In the genomic region with DNA sequence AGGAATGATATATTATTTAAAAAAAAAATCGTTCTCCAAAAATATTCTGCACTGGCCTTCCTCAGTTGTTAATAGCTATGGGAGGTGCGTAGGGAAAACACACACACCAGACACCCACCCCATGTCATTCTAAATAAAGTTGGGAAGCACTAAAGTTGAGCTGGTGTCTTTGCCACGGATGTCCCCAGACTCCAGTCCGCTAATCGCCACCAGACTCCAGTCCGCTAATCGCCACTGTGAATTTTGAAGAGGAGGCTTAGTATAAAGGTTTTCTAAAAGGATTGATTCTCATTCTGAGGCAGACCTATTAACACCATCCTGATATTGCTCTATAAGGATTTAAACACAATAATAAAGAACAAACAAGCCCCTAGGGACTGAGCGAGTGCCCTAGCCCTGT, we compare ENCODE assay signal across 24 cellular contexts. TPM values are rescaled to one million over a fixed set of nuclear protein-coding genes. Genes with fewer than 3 reads are reported as not detected.
DNase-seq lines count a peak whose midpoint lies in the region; ATAC-seq and TF ChIP-seq lines count a peak whose summit lies in the region.
"Had no signal": no experiment of that assay in that cellular context is flagged by ENCODE, and none has a peak within 500 bp of the region (broad histone marks: within the 10 kb centered on the region; RNA-seq: fewer than 3 reads in every experiment).

No MANE protein-coding gene starts in this region.

- H3K4me1 ChIP-seq in GM23338 (ENCODE audit: insufficient read depth) (peaks cover 17% of the 10 kb centered on the region), hepatocyte (ENCODE audit: insufficient read depth) (peaks cover 26% of the 10 kb centered on the region), gastrocnemius medialis (peaks cover 32 to 52% of the 10 kb centered on the region in 2 donors), ovary (ENCODE audit: insufficient read depth) (peaks cover 64% of the 10 kb centered on the region)

- H3K27me3 ChIP-seq in GM23338 (ENCODE audit: insufficient read depth) (no peaks in the 10 kb centered on the region), hepatocyte (no peaks in the 10 kb centered on the region), gastrocnemius medialis (no peaks in the 10 kb centered on the region), ovary (no peaks in the 10 kb centered on the region)
- H3K27me3 ChIP-seq: MG63 had no signal

- no peaks in the 10 kb centered on the region; the same call in 2 of the 3 replicates for H3K36me3 Mint-ChIP-seq in GM23338 (ENCODE audit: low read depth)
- H3K36me3 Mint-ChIP-seq: activated CD8-positive, alpha-beta memory T cell treated with anti-CD3 and anti-CD28 coated beads, Interleukin-2, amount 10 ng/mL, durations not matched to agents 7 days and 5 days; natural killer cell had no signal

- TF ChIP-seq CTCF in GM23338 (conservative IDR thresholded peaks at IDR 0.05; ENCODE audit: low read depth in 2 of 2), result no peak
- no peak for TF ChIP-seq CTCF in hepatocyte (IDR thresholded peaks at IDR 0.05; ENCODE audit: poor library complexity)
- no peak for TF ChIP-seq CTCF in gastrocnemius medialis (IDR thresholded peaks at IDR 0.05 in 4 of 5, conservative IDR thresholded peaks at IDR 0.05 in 1 of 5)
- no peak for TF ChIP-seq CTCF in ovary (IDR thresholded peaks at IDR 0.05)

- 76% methylated on average over 8 of the region's 8 CpGs for WGBS in hepatocyte (ENCODE audit: low lambda C conversion rate, missing lambda C conversion rate)
- WGBS in ovary, 3 donors, result 23 to 40% (median 28%) methylated on average over 8 of the region's 8 CpGs

- intact Hi-C loops in gastrocnemius medialis (cut with DNase I; ENCODE audit: low total_unique reads), result no loop called here
- intact Hi-C loops in ovary (cut with DNase I), result no loop called here

- H3K4me2 ChIP-seq in GM23338 (0 out of 2 replicates have a peak overlapping the region, but pooled peaks have one; percentile 44), hepatocyte (no peak overlapping the region)

- no peak overlapping the region for H3K4me3 Mint-ChIP-seq in GM23338
- H3K4me3 Mint-ChIP-seq: activated CD8-positive, alpha-beta memory T cell treated with anti-CD3 and anti-CD28 coated beads, Interleukin-2, amount 10 ng/mL, durations not matched to agents 7 days and 5 days; IgD-negative memory B cell; natural killer cell had no signal

- ATAC-seq in GM23338 (no peak), gastrocnemius medialis (no peak), GM18867 (IDR thresholded peaks at IDR 0.05; ENCODE audit: unreplicated experiment) (no peak)
- ATAC-seq: activated CD8-positive, alpha-beta memory T cell treated with anti-CD3 and anti-CD28 coated beads, Interleukin-2, amount 10 ng/mL, durations not matched to agents 7 days and 5 days; natural killer cell had no signal

- no peak overlapping the region for H3K27ac ChIP-seq in GM23338 (ENCODE audit: low read depth)
- H3K27ac ChIP-seq in SK-N-MC, result peak overlapping the region; percentile 78
- peak overlapping the region; percentile 9 for H3K27ac ChIP-seq in hepatocyte
- peak overlapping the region; percentile 35 to 60 (median 50) for H3K27ac ChIP-seq in gastrocnemius medialis
- peak overlapping the region in 1 of 2 donors; percentile 86 for H3K27ac ChIP-seq in ovary
- H3K27ac ChIP-seq: HL-60 had no signal

- H3K4me3 ChIP-seq in GM23338, result no peak overlapping the region
- H3K4me3 ChIP-seq in SK-N-MC, result no peak overlapping the region
- H3K4me3 ChIP-seq in hepatocyte, result no peak overlapping the region
- H3K4me3 ChIP-seq in gastrocnemius medialis, result no peak overlapping the region
- H3K4me3 ChIP-seq in ovary, result no peak overlapping the region
- H3K4me3 ChIP-seq: MG63 had no signal

- in situ Hi-C loops in gastrocnemius medialis (cut with MboI; ENCODE audit: low sequenced_read_pairs in 4 of 4), result no loop called here

- no peaks in the 10 kb centered on the region for H4K20me1 ChIP-seq in GM23338 (replicated peaks; ENCODE audit: insufficient read depth)
- peaks cover 80% of the 10 kb centered on the region for H4K20me1 ChIP-seq in hepatocyte (ENCODE audit: insufficient read depth, poor library complexity, severe bottlenecking)

- peaks cover 14% of the 10 kb centered on the region for H3K27me3 Mint-ChIP-seq in GM23338 (ENCODE audit: insufficient read depth, low read depth, poor library complexity)
- H3K27me3 Mint-ChIP-seq: activated CD8-positive, alpha-beta memory T cell treated with anti-CD3 and anti-CD28 coated beads, Interleukin-2, amount 10 ng/mL, durations not matched to agents 7 days and 5 days had no signal

- H3K4me1 Mint-ChIP-seq in GM23338, result peaks cover 35% of the 10 kb centered on the region
- H3K4me1 Mint-ChIP-seq: activated CD8-positive, alpha-beta memory T cell treated with anti-CD3 and anti-CD28 coated beads, Interleukin-2, amount 10 ng/mL, durations not matched to agents 7 days and 5 days had no signal

- no peak for TF ChIP-seq POLR2A in gastrocnemius medialis (IDR thresholded peaks at IDR 0.05)
- no peak for TF ChIP-seq POLR2A in ovary (IDR thresholded peaks at IDR 0.05)

- no peaks in the 10 kb centered on the region for H3K9me3 ChIP-seq in SK-N-MC (ENCODE audit: low read depth, low read length)
- H3K9me3 ChIP-seq in hepatocyte (ENCODE audit: low read depth), result no peaks in the 10 kb centered on the region
- no peaks in the 10 kb centered on the region for H3K9me3 ChIP-seq in gastrocnemius medialis
- H3K9me3 ChIP-seq in ovary, result no peaks in the 10 kb centered on the region
- H3K9me3 ChIP-seq: MG63 had no signal

- no peak overlapping the region for H3K27ac Mint-ChIP-seq in GM23338
- H3K27ac Mint-ChIP-seq: activated CD8-positive, alpha-beta memory T cell treated with anti-CD3 and anti-CD28 coated beads, Interleukin-2, amount 10 ng/mL, durations not matched to agents 7 days and 5 days; IgD-negative memory B cell; natural killer cell had no signal

- DNase-seq in GM23338 (ENCODE audit: low spot score) (no peak), SK-N-MC (ENCODE audit: low read depth, low spot score) (no peak), hepatocyte (ENCODE audit: low spot score) (no peak), gastrocnemius medialis (no peak), ovary (no peak), HCEC 1CT (no peak)
- no peak for DNase-seq in activated effector memory CD4-positive, alpha-beta T cell treated with anti-CD3 and anti-CD28 coated beads, Interleukin-2, amount 50 U/mL, for 16 hours
- DNase-seq: activated CD4-positive, alpha-beta T cell treated with anti-CD3 and anti-CD28 coated beads for 48 hours; activated CD8-positive, alpha-beta memory T cell treated with anti-CD3 and anti-CD28 coated beads, Interleukin-2, amount 10 ng/mL, durations not matched to agents 7 days and 5 days; activated effector memory CD4-positive, alpha-beta T cell treated with Interleukin-2 at 50 U/mL for 16 hours; cerebellar nuclear complex; DMS79 treated with DMSO at 0.1 percent for 48 hours; hippocampal formation; mesenchymal stem cell; MG63; natural killer cell; NCI-H146; NCI-H2227 treated with DMSO at 0.1 percent for 48 hours; RPMI8226; SW 1271 had no signal

- H3K36me3 ChIP-seq in GM23338 (ENCODE audit: insufficient read depth), result no peaks in the 10 kb centered on the region
- no peaks in the 10 kb centered on the region; the same call in 1 of the 2 replicates for H3K36me3 ChIP-seq in SK-N-MC (ENCODE audit: insufficient read depth, low read length)
- H3K36me3 ChIP-seq in hepatocyte (replicated peaks; ENCODE audit: insufficient read depth, low read depth), result no peaks in the 10 kb centered on the region
- peaks cover 0 to 20% of the 10 kb centered on the region in 2 donors for H3K36me3 ChIP-seq in gastrocnemius medialis
- no peaks in the 10 kb centered on the region for H3K36me3 ChIP-seq in ovary

- no peaks in the 10 kb centered on the region for H3K79me2 ChIP-seq in GM23338 (replicated peaks; ENCODE audit: insufficient read depth)
- H3K79me2 ChIP-seq in hepatocyte, result peaks cover 63% of the 10 kb centered on the region

- H3F3A ChIP-seq in GM23338 (replicated peaks; ENCODE audit: low read depth), result no peaks in the 10 kb centered on the region

- no peaks in the 10 kb centered on the region for H3K9me2 ChIP-seq in GM23338 (ENCODE audit: insufficient read depth)
- H3K9me2 ChIP-seq in hepatocyte (replicated peaks; ENCODE audit: insufficient read depth), result no peaks in the 10 kb centered on the region

- TF ChIP-seq EP300 in ovary (IDR thresholded peaks at IDR 0.05), result no peak

- no peaks in the 10 kb centered on the region for H3K9me3 Mint-ChIP-seq in GM23338
- H3K9me3 Mint-ChIP-seq: IgD-negative memory B cell, natural killer cell had no signal

- H3K9ac ChIP-seq in SK-N-MC (ENCODE audit: insufficient read length), result no peak overlapping the region

- H2AFZ ChIP-seq in GM23338 (no peak overlapping the region), hepatocyte (no peak overlapping the region)

TF ChIP-seq in GM23338, 12 proteins besides CTCF, POLR2A, EP300 and RAD21:
- TF ChIP-seq NANOG (IDR thresholded peaks at IDR 0.05; ENCODE audit: borderline replicate concordance) (no peak), ZNF114 (CRISPR knock-in tag; IDR thresholded peaks at IDR 0.05) (no peak), POLR2AphosphoS5 (IDR thresholded peaks at IDR 0.05; ENCODE audit: low read depth) (no peak), STAT1 (IDR thresholded peaks at IDR 0.05; ENCODE audit: unreplicated experiment) (no peak), EZH2phosphoT487 (IDR thresholded peaks at IDR 0.05; ENCODE audit: unreplicated experiment) (no peak)
TF ChIP-seq in GM23338: peak in this region for 0.

RNA-seq across cellular contexts. Expression of gene CPSF4L, which starts 22.7 kb away (rescaled TPM):
- not detected in 2 replicates for total RNA-seq in GM23338 (2014; rRNA removed; shearing (Covaris generic))
- polyA plus RNA-seq in GM23338 (2016; fragmentation: Nextera tagmentation; extraction: Ambion mirVana) (not detected in 2 replicates), hepatocyte (0.34 TPM in 1 of 2 replicates, not detected in the other), ovary (not detected)
- total RNA-seq in hepatocyte (not detected in 2 replicates), gastrocnemius medialis (not detected), ovary (under 1 TPM in 1 of 7 donors, not detected in 6; 0.25 TPM)
- total RNA-seq: activated CD8-positive, alpha-beta memory T cell treated with anti-CD3 and anti-CD28 coated beads, Interleukin-2, amount 10 ng/mL, durations not matched to agents 7 days and 5 days; natural killer cell; pulmonary artery endothelial cell had no signal
- polyA plus RNA-seq: IgD-negative memory B cell had no signal

RNA-seq across cellular contexts. Expression of gene CDC42EP4, which starts 27.5 kb away (rescaled TPM):
- total RNA-seq in GM23338 (2014; rRNA removed; shearing (Covaris generic)), result 16.2 and 19.9 TPM in 2 replicates
- polyA plus RNA-seq in GM23338 (2016; fragmentation: Nextera tagmentation; extraction: Ambion mirVana), result 4.1 and 4.4 TPM in 2 replicates
- 61.2 and 62.4 TPM in 2 replicates for total RNA-seq in hepatocyte
- polyA plus RNA-seq in hepatocyte, result 74.5 and 82.7 TPM in 2 replicates
- 10 to 100 TPM; 35.8 to 57.0 (median 47.1) TPM for total RNA-seq in gastrocnemius medialis
- total RNA-seq in ovary, result 100 to 1,000 TPM in 5 of 7 donors, 10 to 100 TPM in 2; 82.4 to 171 (median 120) TPM
- 100 to 1,000 TPM in 1 of 2 donors, 10 to 100 TPM in 1; 59.0 to 106 TPM for polyA plus RNA-seq in ovary
